Comparison of ENCODE assay signal across 8 cellular contexts in the genomic region with DNA sequence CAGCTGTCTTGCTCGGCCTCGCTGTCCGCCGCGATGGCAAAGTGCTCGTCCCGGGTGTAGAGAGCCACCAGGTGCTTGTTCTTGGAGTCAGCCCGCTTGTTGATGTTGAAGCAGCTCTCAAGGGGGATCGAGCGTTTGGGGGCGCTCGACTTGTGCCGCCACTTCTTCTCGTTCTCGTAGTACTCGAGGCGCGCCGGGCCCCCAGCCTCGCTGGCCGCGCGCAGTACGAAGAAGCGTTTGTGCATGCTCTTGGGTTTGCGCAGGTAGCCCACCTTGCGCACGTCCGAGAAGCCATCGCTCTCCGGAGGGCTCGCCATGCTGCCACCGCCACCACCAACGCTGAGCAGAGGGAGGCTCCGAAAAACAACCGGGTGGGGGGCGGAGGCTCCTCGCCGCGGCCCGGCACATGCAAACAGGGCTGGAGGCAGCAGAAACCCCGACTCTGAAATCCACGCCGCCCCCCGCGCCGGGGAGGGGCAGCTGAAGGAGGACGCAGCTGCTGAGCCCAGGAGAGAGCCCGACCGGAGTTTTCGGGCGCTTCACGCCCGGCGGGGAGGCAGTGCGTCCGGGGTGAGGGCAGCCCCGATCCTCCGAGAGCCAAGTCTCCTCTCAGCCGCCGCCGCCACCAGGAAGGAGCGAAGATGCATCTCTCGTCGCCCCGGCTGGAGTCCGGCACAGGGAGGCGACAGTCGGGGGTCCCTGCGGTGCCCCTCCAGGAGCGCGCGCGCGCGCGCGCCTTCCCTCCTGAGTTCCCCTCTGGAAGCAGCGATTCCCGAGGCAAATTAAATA. TPM values are rescaled to one million over a fixed set of nuclear protein-coding genes. Genes with fewer than 3 reads are reported as not detected.
DNase-seq lines count a peak whose midpoint lies in the region; ATAC-seq and TF ChIP-seq lines count a peak whose summit lies in the region.

No MANE protein-coding gene starts in this region.

- H3K79me2 ChIP-seq in Loucy (ENCODE audit: insufficient read depth, low read length) (no peaks in the 10 kb centered on the region), neural cell (replicated peaks; ENCODE audit: insufficient read depth, low read length) (peaks cover 56% of the 10 kb centered on the region)

- H3F3A ChIP-seq in Loucy (ENCODE audit: low read depth) (0 out of 2 replicates have a peak, but pooled peaks cover 6% of the 10 kb centered on the region), neural cell (ENCODE audit: insufficient read depth, low read length, poor library complexity, severe bottlenecking) (peaks cover 3% of the 10 kb centered on the region)

- no peak overlapping the region for H3K27ac Mint-ChIP-seq in activated T-cell treated with anti-CD3 and anti-CD28 coated beads, Interleukin-2, amount 50 U/mL, for 72 hours

- peak overlapping the region; percentile 81 for H3K4me2 ChIP-seq in Loucy (ENCODE audit: low read depth, low read length, poor library complexity, severe bottlenecking)
- peak overlapping the region; percentile 76 for H3K4me2 ChIP-seq in neural cell (ENCODE audit: low read length)

- TF ChIP-seq EP300 in neural cell (conservative IDR thresholded peaks at IDR 0.05; ENCODE audit: poor library complexity, severe bottlenecking) = no peak

- H3K9ac ChIP-seq in Loucy (ENCODE audit: low read depth, low read length, poor library complexity, severe bottlenecking) = peak overlapping the region; percentile 79
- peak overlapping the region; percentile 93 for H3K9ac ChIP-seq in neural cell (ENCODE audit: low read length)

- peak overlapping the region; percentile 84 for H3K27ac ChIP-seq in neural cell (ENCODE audit: low read length)
- H3K27ac ChIP-seq in vagina = peak overlapping the region; percentile 95

- no peaks in the 10 kb centered on the region for H3K27me3 ChIP-seq in Loucy (ENCODE audit: insufficient read depth, low read length, poor library complexity, severe bottlenecking)
- H3K27me3 ChIP-seq in neural cell (ENCODE audit: insufficient read depth, low read depth, low read length) = no peaks in the 10 kb centered on the region
- H3K27me3 ChIP-seq in vagina = no peaks in the 10 kb centered on the region

- H3K9me3 ChIP-seq in Loucy (ENCODE audit: insufficient read depth, low read depth, low read length) (no peaks in the 10 kb centered on the region), neural cell (ENCODE audit: low read length) (peaks cover 2% of the 10 kb centered on the region), vagina (no peaks in the 10 kb centered on the region)

- peak overlapping the region; percentile 98 for H2AFZ ChIP-seq in Loucy (ENCODE audit: low read length)
- H2AFZ ChIP-seq in neural cell (ENCODE audit: low read depth, low read length) = peak overlapping the region; percentile 73

- no peak for TF ChIP-seq RAD21 in neural cell (conservative IDR thresholded peaks at IDR 0.05)

- peak overlapping the region; percentile 76 to 92 for H3K4me3 Mint-ChIP-seq in activated T-cell treated with anti-CD3 and anti-CD28 coated beads, Interleukin-2, amount 50 U/mL, for 72 hours

- ATAC-seq in GM21529 (IDR thresholded peaks at IDR 0.05; ENCODE audit: unreplicated experiment) = peak; percentile 15
- peak; percentile 29 to 39 for ATAC-seq in activated T-cell treated with anti-CD3 and anti-CD28 coated beads, Interleukin-2, amount 50 U/mL, for 72 hours (replicated peaks in 1 of 2)

- H4K20me1 ChIP-seq in Loucy (ENCODE audit: insufficient read depth, low read length, poor library complexity, severe bottlenecking) (no peaks in the 10 kb centered on the region), neural cell (ENCODE audit: insufficient read depth) (no peaks in the 10 kb centered on the region)

- TF ChIP-seq CTCF in Loucy (conservative IDR thresholded peaks at IDR 0.05; ENCODE audit: low read length) (peak; percentile 29; the same call in 1 of the 2 replicates), fibroblast of the aortic adventitia (IDR thresholded peaks at IDR 0.05; ENCODE audit: insufficient read depth, low read length) (no peak), neural cell (IDR thresholded peaks at IDR 0.05; ENCODE audit: poor library complexity, severe bottlenecking) (peak; percentile 46), vagina (IDR thresholded peaks at IDR 0.05) (peak in 1 of 3 experiments; percentile 35)

- H3K4me1 ChIP-seq in Loucy (ENCODE audit: insufficient read depth, low read length, poor library complexity, severe bottlenecking) (peaks cover 27% of the 10 kb centered on the region), vagina (peaks cover 57% of the 10 kb centered on the region)

- DNase-seq in D341Med (ENCODE audit: low spot score) (peak; percentile 60), fibroblast of the aortic adventitia (ENCODE audit: low read depth) (peak; percentile 45), vagina (ENCODE audit: extremely low spot score in 2 of 2) (peak in 1 of 2 donors; percentile 88), KG1 (lab: John Stamatoyannopoulos, UW) (no peak)
- DNase-seq in activated T-cell treated with anti-CD3 and anti-CD28 coated beads, Interleukin-2, amount 50 U/mL, for 72 hours = peak; percentile 46 to 59

- H3K9me2 ChIP-seq in Loucy (replicated peaks; ENCODE audit: low read depth, low read length) (no peaks in the 10 kb centered on the region), neural cell (ENCODE audit: insufficient read depth, low read length) (no peaks in the 10 kb centered on the region)

- H3K27me3 Mint-ChIP-seq in activated T-cell treated with anti-CD3 and anti-CD28 coated beads, Interleukin-2, amount 50 U/mL, for 72 hours (ENCODE audit: low read depth) = peaks cover 12% of the 10 kb centered on the region

- H3K4me1 Mint-ChIP-seq in activated T-cell treated with anti-CD3 and anti-CD28 coated beads, Interleukin-2, amount 50 U/mL, for 72 hours (ENCODE audit: low read depth) = peaks cover 49% of the 10 kb centered on the region

- no peaks in the 10 kb centered on the region for H3K36me3 Mint-ChIP-seq in activated T-cell treated with anti-CD3 and anti-CD28 coated beads, Interleukin-2, amount 50 U/mL, for 72 hours (ENCODE audit: insufficient read depth in 2 of 2)

- no peak for TF ChIP-seq POLR2A in vagina (IDR thresholded peaks at IDR 0.05)

- H3K9me3 Mint-ChIP-seq in activated T-cell treated with anti-CD3 and anti-CD28 coated beads, Interleukin-2, amount 50 U/mL, for 72 hours = no peaks in the 10 kb centered on the region

- intact Hi-C loops in vagina (cut with DNase I) = loop anchor here (10.0 kb wide), 3 partner anchors 54 to 904 kb away; no protein-coding TSS in a partner anchor

- H3K4me3 ChIP-seq in Loucy (ENCODE audit: low read length, poor library complexity, severe bottlenecking) (peak overlapping the region; percentile 79), fibroblast of the aortic adventitia (ENCODE audit: low read depth, low read length) (peak overlapping the region; percentile 82), neural cell (ENCODE audit: low read length) (peak overlapping the region; percentile 97), vagina (peak overlapping the region; percentile 61 to 85)

- H3K36me3 ChIP-seq in Loucy (ENCODE audit: insufficient read depth, low read length) (no peaks in the 10 kb centered on the region), neural cell (ENCODE audit: insufficient read depth, low read length) (peaks cover 12% of the 10 kb centered on the region), vagina (no peaks in the 10 kb centered on the region)

TF ChIP-seq in neural cell, 6 proteins besides CTCF, POLR2A, EP300 and RAD21:
- peak; percentile 23 for TF ChIP-seq SMC3 (conservative IDR thresholded peaks at IDR 0.05; ENCODE audit: poor library complexity)
- TF ChIP-seq, protein P1, sequence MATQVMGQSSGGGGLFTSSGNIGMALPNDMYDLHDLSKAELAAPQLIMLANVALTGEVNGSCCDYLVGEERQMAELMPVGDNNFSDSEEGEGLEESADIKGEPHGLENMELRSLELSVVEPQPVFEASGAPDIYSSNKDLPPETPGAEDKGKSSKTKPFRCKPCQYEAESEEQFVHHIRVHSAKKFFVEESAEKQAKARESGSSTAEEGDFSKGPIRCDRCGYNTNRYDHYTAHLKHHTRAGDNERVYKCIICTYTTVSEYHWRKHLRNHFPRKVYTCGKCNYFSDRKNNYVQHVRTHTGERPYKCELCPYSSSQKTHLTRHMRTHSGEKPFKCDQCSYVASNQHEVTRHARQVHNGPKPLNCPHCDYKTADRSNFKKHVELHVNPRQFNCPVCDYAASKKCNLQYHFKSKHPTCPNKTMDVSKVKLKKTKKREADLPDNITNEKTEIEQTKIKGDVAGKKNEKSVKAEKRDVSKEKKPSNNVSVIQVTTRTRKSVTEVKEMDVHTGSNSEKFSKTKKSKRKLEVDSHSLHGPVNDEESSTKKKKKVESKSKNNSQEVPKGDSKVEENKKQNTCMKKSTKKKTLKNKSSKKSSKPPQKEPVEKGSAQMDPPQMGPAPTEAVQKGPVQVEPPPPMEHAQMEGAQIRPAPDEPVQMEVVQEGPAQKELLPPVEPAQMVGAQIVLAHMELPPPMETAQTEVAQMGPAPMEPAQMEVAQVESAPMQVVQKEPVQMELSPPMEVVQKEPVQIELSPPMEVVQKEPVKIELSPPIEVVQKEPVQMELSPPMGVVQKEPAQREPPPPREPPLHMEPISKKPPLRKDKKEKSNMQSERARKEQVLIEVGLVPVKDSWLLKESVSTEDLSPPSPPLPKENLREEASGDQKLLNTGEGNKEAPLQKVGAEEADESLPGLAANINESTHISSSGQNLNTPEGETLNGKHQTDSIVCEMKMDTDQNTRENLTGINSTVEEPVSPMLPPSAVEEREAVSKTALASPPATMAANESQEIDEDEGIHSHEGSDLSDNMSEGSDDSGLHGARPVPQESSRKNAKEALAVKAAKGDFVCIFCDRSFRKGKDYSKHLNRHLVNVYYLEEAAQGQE (IDR thresholded peaks at IDR 0.05; ENCODE audit: borderline replicate concordance) = no peak
- TF ChIP-seq EZH2 (IDR thresholded peaks at IDR 0.05; ENCODE audit: borderline replicate concordance, insufficient read depth, low read length, poor library complexity, severe bottlenecking) = no peak
- TF ChIP-seq POLR2AphosphoS5 (IDR thresholded peaks at IDR 0.05) = no peak
- no peak for TF ChIP-seq TAF1 (IDR thresholded peaks at IDR 0.05; ENCODE audit: low read depth)
- TF ChIP-seq MXI1 (conservative IDR thresholded peaks at IDR 0.05; ENCODE audit: poor library complexity, severe bottlenecking) = peak; percentile 70

RNA-seq across cellular contexts. Expression of a gene that starts 1.0 kb away (rescaled TPM):
- total RNA-seq in activated T-cell treated with anti-CD3 and anti-CD28 coated beads, Interleukin-2, amount 50 U/mL, for 72 hours = 1 to 10 TPM; 2.8 to 4.6 TPM
- total RNA-seq in fibroblast of the aortic adventitia (ENCODE audit: low replicate concordance) (8.2 and 29.7 TPM in 2 replicates), vagina (16.9 TPM)
- polyA plus RNA-seq in neural cell = 7.2 and 7.4 TPM in 2 replicates
- 23.6 and 29.6 TPM in 2 replicates for polyA minus RNA-seq in neural cell

RNA-seq across cellular contexts. Expression of a gene that starts 37.2 kb away (rescaled TPM):
- total RNA-seq in activated T-cell treated with anti-CD3 and anti-CD28 coated beads, Interleukin-2, amount 50 U/mL, for 72 hours = 10 to 100 TPM; 47.2 to 49.4 TPM
- total RNA-seq in fibroblast of the aortic adventitia (ENCODE audit: low replicate concordance) (19.5 and 45.0 TPM in 2 replicates), vagina (27.3 TPM)
- 5.4 and 14.1 TPM in 2 replicates for polyA plus RNA-seq in neural cell
- 66.0 and 78.1 TPM in 2 replicates for polyA minus RNA-seq in neural cell
